Comparison of ENCODE assay signal across 1 cellular context in the genomic region with DNA sequence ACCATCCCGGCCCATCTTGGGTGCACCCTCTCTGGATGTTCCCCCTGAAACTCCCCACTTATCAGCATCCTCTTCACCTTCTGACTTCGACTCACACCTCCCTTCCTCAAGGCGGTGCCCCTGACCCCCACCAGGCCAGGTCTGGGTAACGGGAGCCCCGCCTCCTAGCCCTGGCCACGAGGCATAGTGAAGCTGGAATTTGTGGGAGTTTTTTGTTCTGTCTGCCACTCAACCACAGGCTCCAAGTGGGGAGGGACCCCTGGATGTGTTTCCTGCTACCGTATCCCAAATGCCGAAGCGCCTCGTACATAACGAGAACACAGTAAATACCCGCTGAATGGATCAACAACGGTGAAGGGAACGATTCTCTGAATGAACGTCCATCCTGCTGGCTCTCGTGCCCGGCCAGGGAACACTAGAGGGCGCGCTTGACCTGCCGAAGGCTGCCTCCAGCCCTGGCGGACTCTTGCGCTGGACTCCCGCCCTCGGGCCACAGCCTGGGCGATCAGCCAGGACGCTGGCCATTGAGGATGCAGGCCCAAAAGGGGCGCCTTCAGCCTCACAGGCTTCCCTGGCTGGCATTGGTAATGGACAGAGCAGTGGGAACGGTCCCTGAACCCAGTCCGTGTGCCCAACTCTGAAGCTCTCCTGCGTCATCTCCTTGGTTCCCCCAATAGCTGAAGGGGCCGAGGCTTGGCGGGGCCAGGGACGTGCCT.
TF ChIP-seq lines count a peak whose summit lies in the region.

No MANE protein-coding gene starts in this region.

TF ChIP-seq in HepG2, 621 proteins besides CTCF, POLR2A, EP300 and RAD21 (continued from another document):
- TF ChIP-seq, protein P1, sequence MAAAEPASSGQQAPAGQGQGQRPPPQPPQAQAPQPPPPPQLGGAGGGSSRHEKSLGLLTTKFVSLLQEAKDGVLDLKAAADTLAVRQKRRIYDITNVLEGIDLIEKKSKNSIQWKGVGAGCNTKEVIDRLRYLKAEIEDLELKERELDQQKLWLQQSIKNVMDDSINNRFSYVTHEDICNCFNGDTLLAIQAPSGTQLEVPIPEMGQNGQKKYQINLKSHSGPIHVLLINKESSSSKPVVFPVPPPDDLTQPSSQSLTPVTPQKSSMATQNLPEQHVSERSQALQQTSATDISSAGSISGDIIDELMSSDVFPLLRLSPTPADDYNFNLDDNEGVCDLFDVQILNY (CRISPR knock-in tag; conservative IDR thresholded peaks at IDR 0.05) = no peak
- TF ChIP-seq, protein P2, sequence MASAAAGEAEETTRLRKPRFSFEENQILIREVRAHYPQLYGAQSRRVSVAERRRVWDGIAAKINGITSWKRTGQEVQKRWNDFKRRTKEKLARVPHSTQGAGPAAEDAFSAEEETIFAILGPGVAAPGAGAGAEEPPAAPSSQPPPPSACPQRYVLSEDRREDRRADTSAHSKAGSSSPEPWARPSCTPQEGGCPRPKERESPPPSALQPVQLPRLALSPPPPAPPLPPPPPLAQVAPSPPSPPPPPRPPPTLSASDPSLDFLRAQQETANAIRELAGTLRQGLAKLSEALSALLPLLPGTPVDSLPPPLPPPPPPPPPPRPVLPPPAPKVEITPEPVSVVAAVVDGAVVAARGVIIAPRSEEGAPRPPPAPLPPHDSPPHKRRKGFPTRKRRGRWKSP (CRISPR knock-in tag; IDR thresholded peaks at IDR 0.05) = peak; percentile 51; the same call in 1 of the 2 replicates
- TF ChIP-seq DNMT1 (CRISPR knock-in tag; IDR thresholded peaks at IDR 0.05) = peak; percentile 83; the same call in 1 of the 2 replicates
- TF ChIP-seq, protein P3, sequence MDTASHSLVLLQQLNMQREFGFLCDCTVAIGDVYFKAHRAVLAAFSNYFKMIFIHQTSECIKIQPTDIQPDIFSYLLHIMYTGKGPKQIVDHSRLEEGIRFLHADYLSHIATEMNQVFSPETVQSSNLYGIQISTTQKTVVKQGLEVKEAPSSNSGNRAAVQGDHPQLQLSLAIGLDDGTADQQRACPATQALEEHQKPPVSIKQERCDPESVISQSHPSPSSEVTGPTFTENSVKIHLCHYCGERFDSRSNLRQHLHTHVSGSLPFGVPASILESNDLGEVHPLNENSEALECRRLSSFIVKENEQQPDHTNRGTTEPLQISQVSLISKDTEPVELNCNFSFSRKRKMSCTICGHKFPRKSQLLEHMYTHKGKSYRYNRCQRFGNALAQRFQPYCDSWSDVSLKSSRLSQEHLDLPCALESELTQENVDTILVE (CRISPR knock-in tag; IDR thresholded peaks at IDR 0.05) = peak; percentile 54; the same call in 1 of the 2 replicates
- TF ChIP-seq UBTF (CRISPR knock-in tag; IDR thresholded peaks at IDR 0.05) = peak; percentile 48; the same call in 1 of the 2 replicates
- no peak for TF ChIP-seq EZH2 (conservative IDR thresholded peaks at IDR 0.05; ENCODE audit: low read depth, low read length)
- TF ChIP-seq ZNF501 (CRISPR knock-in tag; IDR thresholded peaks at IDR 0.05) = 0 out of 2 replicates have a peak, but pooled peaks have one; percentile 38
- peak; percentile 85 for TF ChIP-seq ZNF883 (CRISPR knock-in tag; IDR thresholded peaks at IDR 0.05; ENCODE audit: not compliant biosample characterization)
- 0 out of 2 replicates have a peak, but pooled peaks have one; percentile 60 for TF ChIP-seq MIER3 (CRISPR knock-in tag; IDR thresholded peaks at IDR 0.05; ENCODE audit: borderline replicate concordance)
- TF ChIP-seq NFYB (CRISPR knock-in tag; IDR thresholded peaks at IDR 0.05) = no peak
- TF ChIP-seq, protein P4, sequence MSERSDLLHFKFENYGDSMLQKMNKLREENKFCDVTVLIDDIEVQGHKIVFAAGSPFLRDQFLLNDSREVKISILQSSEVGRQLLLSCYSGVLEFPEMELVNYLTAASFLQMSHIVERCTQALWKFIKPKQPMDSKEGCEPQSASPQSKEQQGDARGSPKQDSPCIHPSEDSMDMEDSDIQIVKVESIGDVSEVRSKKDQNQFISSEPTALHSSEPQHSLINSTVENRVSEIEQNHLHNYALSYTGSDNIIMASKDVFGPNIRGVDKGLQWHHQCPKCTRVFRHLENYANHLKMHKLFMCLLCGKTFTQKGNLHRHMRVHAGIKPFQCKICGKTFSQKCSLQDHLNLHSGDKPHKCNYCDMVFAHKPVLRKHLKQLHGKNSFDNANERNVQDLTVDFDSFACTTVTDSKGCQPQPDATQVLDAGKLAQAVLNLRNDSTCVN (CRISPR knock-in tag; IDR thresholded peaks at IDR 0.05; ENCODE audit: borderline replicate concordance) = no peak
- no peak for TF ChIP-seq ZNF431 (CRISPR knock-in tag; IDR thresholded peaks at IDR 0.05; ENCODE audit: borderline replicate concordance, low read depth)
- no peak for TF ChIP-seq SP1 (IDR thresholded peaks at IDR 0.05)
- no peak for TF ChIP-seq SP1 (CRISPR knock-in tag; IDR thresholded peaks at IDR 0.05)
- TF ChIP-seq FOXA1 (IDR thresholded peaks at IDR 0.05) = no peak
- 0 out of 2 replicates have a peak, but pooled peaks have one; percentile 16 for TF ChIP-seq FOXA1 (CRISPR knock-in tag; IDR thresholded peaks at IDR 0.05)
- TF ChIP-seq BHLHE40 (IDR thresholded peaks at IDR 0.05; ENCODE audit: low read length) = peak; percentile 54; the same call in 1 of the 2 replicates
- TF ChIP-seq KLF16 (CRISPR knock-in tag; IDR thresholded peaks at IDR 0.05) = 0 out of 4 replicates have a peak, but pooled peaks of 1 of the 2 experiments have one; percentile 52
